32 cellular contexts compared by ENCODE assay signal in genomic region chr16:22665048-22665797, GRCh38.
"Had no signal": no experiment of that assay in that cellular context is flagged by ENCODE, and none has a peak within 500 bp of the region (broad histone marks: within the 10 kb centered on the region; RNA-seq: fewer than 3 reads in every experiment).

No MANE protein-coding gene starts in this region.

- H3K9me3 Mint-ChIP-seq: activated B cell treated with CpG ODN at 0.5 μM for 24 hours; activated CD8-positive, alpha-beta T cell treated with anti-CD3 and anti-CD28 coated beads for 36 hours; activated naive CD4-positive, alpha-beta T cell treated with anti-CD3 and anti-CD28 coated beads, Interleukin-2, amount 10 ng/mL, durations not matched to agents 7 days and 5 days; activated naive CD8-positive, alpha-beta T cell treated with anti-CD3 and anti-CD28 coated beads, Interleukin-2, amount 10 ng/mL, durations not matched to agents 7 days and 5 days; activated T-helper 1 cell treated with anti-CD3 and anti-CD28 coated beads, Interleukin-12 subunit alpha, Interleukin-12 subunit beta, Interleukin-2, Interleukin-4 antibody, amounts not matched to agents 30 ng/mL and 10 ng/mL and 1 ng/mL, durations not matched to agents 14 hours and 24 hours and 36 hours; brain; effector memory CD8-positive, alpha-beta T cell; nephron; T-helper 2 cell treated with Interferon-gamma antibody and Interleukin-4, amounts not matched to agents 5 μg/mL and 100 μg/mL, for 36 hours had no signal

- H3K27ac Mint-ChIP-seq: activated B cell treated with CpG ODN at 0.5 μM for 24 hours; activated CD8-positive, alpha-beta T cell treated with anti-CD3 and anti-CD28 coated beads for 36 hours; activated naive CD4-positive, alpha-beta T cell treated with anti-CD3 and anti-CD28 coated beads, Interleukin-2, amount 10 ng/mL, durations not matched to agents 7 days and 5 days; activated naive CD8-positive, alpha-beta T cell treated with anti-CD3 and anti-CD28 coated beads, Interleukin-2, amount 10 ng/mL, durations not matched to agents 7 days and 5 days; activated T-helper 1 cell treated with anti-CD3 and anti-CD28 coated beads, Interleukin-12 subunit alpha, Interleukin-12 subunit beta, Interleukin-2, Interleukin-4 antibody, amounts not matched to agents 30 ng/mL and 10 ng/mL and 1 ng/mL, durations not matched to agents 14 hours and 24 hours and 36 hours; brain; effector memory CD8-positive, alpha-beta T cell; nephron; T-helper 2 cell treated with Interferon-gamma antibody and Interleukin-4, amounts not matched to agents 5 μg/mL and 100 μg/mL, for 36 hours had no signal

- H3K27me3 Mint-ChIP-seq: activated CD8-positive, alpha-beta T cell treated with anti-CD3 and anti-CD28 coated beads for 36 hours; activated naive CD4-positive, alpha-beta T cell treated with anti-CD3 and anti-CD28 coated beads, Interleukin-2, amount 10 ng/mL, durations not matched to agents 7 days and 5 days; activated naive CD8-positive, alpha-beta T cell treated with anti-CD3 and anti-CD28 coated beads, Interleukin-2, amount 10 ng/mL, durations not matched to agents 7 days and 5 days; brain; effector memory CD8-positive, alpha-beta T cell had no signal

- ATAC-seq: activated CD8-positive, alpha-beta T cell treated with anti-CD3 and anti-CD28 coated beads for 36 hours; effector memory CD8-positive, alpha-beta T cell; foreskin keratinocyte; left lung; mucosa of descending colon; pancreas had no signal

- H3K4me3 Mint-ChIP-seq: activated B cell treated with CpG ODN at 0.5 μM for 24 hours; activated CD8-positive, alpha-beta T cell treated with anti-CD3 and anti-CD28 coated beads for 36 hours; activated naive CD4-positive, alpha-beta T cell treated with anti-CD3 and anti-CD28 coated beads, Interleukin-2, amount 10 ng/mL, durations not matched to agents 7 days and 5 days; activated naive CD8-positive, alpha-beta T cell treated with anti-CD3 and anti-CD28 coated beads, Interleukin-2, amount 10 ng/mL, durations not matched to agents 7 days and 5 days; activated T-helper 1 cell treated with anti-CD3 and anti-CD28 coated beads, Interleukin-12 subunit alpha, Interleukin-12 subunit beta, Interleukin-2, Interleukin-4 antibody, amounts not matched to agents 30 ng/mL and 10 ng/mL and 1 ng/mL, durations not matched to agents 14 hours and 24 hours and 36 hours; brain; effector memory CD8-positive, alpha-beta T cell; nephron; T-helper 2 cell treated with Interferon-gamma antibody and Interleukin-4, amounts not matched to agents 5 μg/mL and 100 μg/mL, for 36 hours had no signal

- H3K4me1 Mint-ChIP-seq: activated B cell treated with CpG ODN at 0.5 μM for 24 hours; activated naive CD4-positive, alpha-beta T cell treated with anti-CD3 and anti-CD28 coated beads, Interleukin-2, amount 10 ng/mL, durations not matched to agents 7 days and 5 days; activated naive CD8-positive, alpha-beta T cell treated with anti-CD3 and anti-CD28 coated beads, Interleukin-2, amount 10 ng/mL, durations not matched to agents 7 days and 5 days; brain; nephron had no signal

- DNase-seq: activated B cell treated with CpG ODN at 0.5 μM for 24 hours; activated CD4-positive, alpha-beta T cell treated with anti-CD3 and anti-CD28 coated beads, Interleukin-2, amount 50 U/mL, for 1 hour; activated CD8-positive, alpha-beta T cell treated with anti-CD3 and anti-CD28 coated beads for 36 hours; activated gamma-delta T cell; activated naive CD4-positive, alpha-beta T cell treated with anti-CD3 and anti-CD28 coated beads, Interleukin-2, amount 10 ng/mL, durations not matched to agents 7 days and 5 days; activated naive CD8-positive, alpha-beta T cell treated with anti-CD3 and anti-CD28 coated beads, Interleukin-2, amount 10 ng/mL, durations not matched to agents 7 days and 5 days; activated T-cell treated with anti-CD3 and anti-CD28 coated beads, Interleukin-2, amount 50 U/mL, for 1 hour; cerebellar nuclear complex; colonic mucosa; effector memory CD8-positive, alpha-beta T cell; foreskin keratinocyte; kidney glomerular epithelial cell; left lung; mucosa of descending colon; pancreas; spleen; stimulated activated CD4-positive, alpha-beta T cell treated with anti-CD3 and anti-CD28 coated beads, Interleukin-2, amount 100 ng/mL, for 48 hours; stimulated activated naive CD4-positive, alpha-beta T cell treated with Interleukin-2 at 50 U/mL for 16 hours; T-helper 1 cell; testis; trophoblast cell; uterus had no signal

- H3K36me3 Mint-ChIP-seq: activated naive CD4-positive, alpha-beta T cell treated with anti-CD3 and anti-CD28 coated beads, Interleukin-2, amount 10 ng/mL, durations not matched to agents 7 days and 5 days; activated naive CD8-positive, alpha-beta T cell treated with anti-CD3 and anti-CD28 coated beads, Interleukin-2, amount 10 ng/mL, durations not matched to agents 7 days and 5 days; brain had no signal

- H3K4me3 ChIP-seq: ascending aorta, cardiac muscle cell, colonic mucosa, dorsolateral prefrontal cortex, esophagus muscularis mucosa, heart left ventricle, left lung, mucosa of descending colon, pancreas, prostate gland, spleen, testis, uterus had no signal

- H3K27ac ChIP-seq: ascending aorta, cardiac muscle cell, colonic mucosa, esophagus muscularis mucosa, foreskin keratinocyte, left lung, pancreas, prostate gland, spleen, testis, uterus had no signal
